ENCODE assay signal across 1 cellular context in the genomic region with DNA sequence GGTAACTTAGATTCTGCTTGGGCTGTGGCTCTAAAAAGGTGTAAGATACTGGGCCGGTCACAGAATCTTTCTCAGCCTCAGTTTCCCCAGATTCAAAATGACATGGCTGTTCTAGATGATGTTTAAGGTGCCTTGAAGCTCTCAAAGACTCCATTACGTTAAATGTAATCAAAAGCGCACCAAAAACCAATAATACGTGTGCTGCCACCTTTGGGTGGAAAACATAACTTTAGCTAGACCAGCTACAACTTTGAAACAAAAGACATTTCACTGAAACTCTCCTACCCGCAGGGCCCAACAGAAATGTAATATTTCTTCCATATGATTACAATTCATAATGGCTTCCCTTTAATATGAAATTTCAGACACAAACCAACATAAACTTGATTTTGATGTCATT.
TF ChIP-seq lines count a peak whose summit lies in the region.

No MANE protein-coding gene starts in this region.

TF ChIP-seq in GM23338, 12 proteins besides CTCF, POLR2A, EP300 and RAD21 (continued from another document):
- TF ChIP-seq, protein P1, sequence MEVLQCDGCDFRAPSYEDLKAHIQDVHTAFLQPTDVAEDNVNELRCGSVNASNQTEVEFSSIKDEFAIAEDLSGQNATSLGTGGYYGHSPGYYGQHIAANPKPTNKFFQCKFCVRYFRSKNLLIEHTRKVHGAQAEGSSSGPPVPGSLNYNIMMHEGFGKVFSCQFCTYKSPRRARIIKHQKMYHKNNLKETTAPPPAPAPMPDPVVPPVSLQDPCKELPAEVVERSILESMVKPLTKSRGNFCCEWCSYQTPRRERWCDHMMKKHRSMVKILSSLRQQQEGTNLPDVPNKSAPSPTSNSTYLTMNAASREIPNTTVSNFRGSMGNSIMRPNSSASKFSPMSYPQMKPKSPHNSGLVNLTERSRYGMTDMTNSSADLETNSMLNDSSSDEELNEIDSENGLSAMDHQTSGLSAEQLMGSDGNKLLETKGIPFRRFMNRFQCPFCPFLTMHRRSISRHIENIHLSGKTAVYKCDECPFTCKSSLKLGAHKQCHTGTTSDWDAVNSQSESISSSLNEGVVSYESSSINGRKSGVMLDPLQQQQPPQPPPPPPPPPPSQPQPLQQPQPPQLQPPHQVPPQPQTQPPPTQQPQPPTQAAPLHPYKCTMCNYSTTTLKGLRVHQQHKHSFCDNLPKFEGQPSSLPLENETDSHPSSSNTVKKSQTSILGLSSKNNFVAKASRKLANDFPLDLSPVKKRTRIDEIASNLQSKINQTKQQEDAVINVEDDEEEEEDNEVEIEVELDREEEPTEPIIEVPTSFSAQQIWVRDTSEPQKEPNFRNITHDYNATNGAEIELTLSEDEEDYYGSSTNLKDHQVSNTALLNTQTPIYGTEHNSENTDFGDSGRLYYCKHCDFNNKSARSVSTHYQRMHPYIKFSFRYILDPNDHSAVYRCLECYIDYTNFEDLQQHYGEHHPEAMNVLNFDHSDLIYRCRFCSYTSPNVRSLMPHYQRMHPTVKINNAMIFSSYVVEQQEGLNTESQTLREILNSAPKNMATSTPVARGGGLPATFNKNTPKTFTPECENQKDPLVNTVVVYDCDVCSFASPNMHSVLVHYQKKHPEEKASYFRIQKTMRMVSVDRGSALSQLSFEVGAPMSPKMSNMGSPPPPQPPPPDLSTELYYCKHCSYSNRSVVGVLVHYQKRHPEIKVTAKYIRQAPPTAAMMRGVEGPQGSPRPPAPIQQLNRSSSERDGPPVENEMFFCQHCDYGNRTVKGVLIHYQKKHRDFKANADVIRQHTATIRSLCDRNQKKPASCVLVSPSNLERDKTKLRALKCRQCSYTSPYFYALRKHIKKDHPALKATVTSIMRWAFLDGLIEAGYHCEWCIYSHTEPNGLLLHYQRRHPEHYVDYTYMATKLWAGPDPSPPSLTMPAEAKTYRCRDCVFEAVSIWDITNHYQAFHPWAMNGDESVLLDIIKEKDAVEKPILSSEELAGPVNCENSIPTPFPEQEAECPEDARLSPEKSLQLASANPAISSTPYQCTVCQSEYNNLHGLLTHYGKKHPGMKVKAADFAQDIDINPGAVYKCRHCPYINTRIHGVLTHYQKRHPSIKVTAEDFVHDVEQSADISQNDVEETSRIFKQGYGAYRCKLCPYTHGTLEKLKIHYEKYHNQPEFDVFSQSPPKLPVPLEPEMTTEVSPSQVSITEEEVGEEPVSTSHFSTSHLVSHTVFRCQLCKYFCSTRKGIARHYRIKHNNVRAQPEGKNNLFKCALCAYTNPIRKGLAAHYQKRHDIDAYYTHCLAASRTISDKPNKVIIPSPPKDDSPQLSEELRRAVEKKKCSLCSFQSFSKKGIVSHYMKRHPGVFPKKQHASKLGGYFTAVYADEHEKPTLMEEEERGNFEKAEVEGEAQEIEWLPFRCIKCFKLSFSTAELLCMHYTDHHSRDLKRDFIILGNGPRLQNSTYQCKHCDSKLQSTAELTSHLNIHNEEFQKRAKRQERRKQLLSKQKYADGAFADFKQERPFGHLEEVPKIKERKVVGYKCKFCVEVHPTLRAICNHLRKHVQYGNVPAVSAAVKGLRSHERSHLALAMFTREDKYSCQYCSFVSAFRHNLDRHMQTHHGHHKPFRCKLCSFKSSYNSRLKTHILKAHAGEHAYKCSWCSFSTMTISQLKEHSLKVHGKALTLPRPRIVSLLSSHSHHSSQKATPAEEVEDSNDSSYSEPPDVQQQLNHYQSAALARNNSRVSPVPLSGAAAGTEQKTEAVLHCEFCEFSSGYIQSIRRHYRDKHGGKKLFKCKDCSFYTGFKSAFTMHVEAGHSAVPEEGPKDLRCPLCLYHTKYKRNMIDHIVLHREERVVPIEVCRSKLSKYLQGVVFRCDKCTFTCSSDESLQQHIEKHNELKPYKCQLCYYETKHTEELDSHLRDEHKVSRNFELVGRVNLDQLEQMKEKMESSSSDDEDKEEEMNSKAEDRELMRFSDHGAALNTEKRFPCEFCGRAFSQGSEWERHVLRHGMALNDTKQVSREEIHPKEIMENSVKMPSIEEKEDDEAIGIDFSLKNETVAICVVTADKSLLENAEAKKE (CRISPR knock-in tag; IDR thresholded peaks at IDR 0.05), result no peak
- TF ChIP-seq EZH2phosphoT487 (IDR thresholded peaks at IDR 0.05; ENCODE audit: unreplicated experiment) (no peak), EZH2 (IDR thresholded peaks at IDR 0.05; ENCODE audit: low read depth, unreplicated experiment) (no peak), POLR2AphosphoS5 (IDR thresholded peaks at IDR 0.05; ENCODE audit: low read depth) (no peak), ZNF114 (CRISPR knock-in tag; IDR thresholded peaks at IDR 0.05) (no peak), CREB1 (CRISPR knock-in tag; IDR thresholded peaks at IDR 0.05; ENCODE audit: low read depth) (no peak), JUNB (IDR thresholded peaks at IDR 0.05; ENCODE audit: unreplicated experiment) (no peak)
- TF ChIP-seq, protein P2, sequence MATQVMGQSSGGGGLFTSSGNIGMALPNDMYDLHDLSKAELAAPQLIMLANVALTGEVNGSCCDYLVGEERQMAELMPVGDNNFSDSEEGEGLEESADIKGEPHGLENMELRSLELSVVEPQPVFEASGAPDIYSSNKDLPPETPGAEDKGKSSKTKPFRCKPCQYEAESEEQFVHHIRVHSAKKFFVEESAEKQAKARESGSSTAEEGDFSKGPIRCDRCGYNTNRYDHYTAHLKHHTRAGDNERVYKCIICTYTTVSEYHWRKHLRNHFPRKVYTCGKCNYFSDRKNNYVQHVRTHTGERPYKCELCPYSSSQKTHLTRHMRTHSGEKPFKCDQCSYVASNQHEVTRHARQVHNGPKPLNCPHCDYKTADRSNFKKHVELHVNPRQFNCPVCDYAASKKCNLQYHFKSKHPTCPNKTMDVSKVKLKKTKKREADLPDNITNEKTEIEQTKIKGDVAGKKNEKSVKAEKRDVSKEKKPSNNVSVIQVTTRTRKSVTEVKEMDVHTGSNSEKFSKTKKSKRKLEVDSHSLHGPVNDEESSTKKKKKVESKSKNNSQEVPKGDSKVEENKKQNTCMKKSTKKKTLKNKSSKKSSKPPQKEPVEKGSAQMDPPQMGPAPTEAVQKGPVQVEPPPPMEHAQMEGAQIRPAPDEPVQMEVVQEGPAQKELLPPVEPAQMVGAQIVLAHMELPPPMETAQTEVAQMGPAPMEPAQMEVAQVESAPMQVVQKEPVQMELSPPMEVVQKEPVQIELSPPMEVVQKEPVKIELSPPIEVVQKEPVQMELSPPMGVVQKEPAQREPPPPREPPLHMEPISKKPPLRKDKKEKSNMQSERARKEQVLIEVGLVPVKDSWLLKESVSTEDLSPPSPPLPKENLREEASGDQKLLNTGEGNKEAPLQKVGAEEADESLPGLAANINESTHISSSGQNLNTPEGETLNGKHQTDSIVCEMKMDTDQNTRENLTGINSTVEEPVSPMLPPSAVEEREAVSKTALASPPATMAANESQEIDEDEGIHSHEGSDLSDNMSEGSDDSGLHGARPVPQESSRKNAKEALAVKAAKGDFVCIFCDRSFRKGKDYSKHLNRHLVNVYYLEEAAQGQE (IDR thresholded peaks at IDR 0.05; ENCODE audit: unreplicated experiment), result no peak
